ENCODE assay signal across 9 cellular contexts in the genomic region with DNA sequence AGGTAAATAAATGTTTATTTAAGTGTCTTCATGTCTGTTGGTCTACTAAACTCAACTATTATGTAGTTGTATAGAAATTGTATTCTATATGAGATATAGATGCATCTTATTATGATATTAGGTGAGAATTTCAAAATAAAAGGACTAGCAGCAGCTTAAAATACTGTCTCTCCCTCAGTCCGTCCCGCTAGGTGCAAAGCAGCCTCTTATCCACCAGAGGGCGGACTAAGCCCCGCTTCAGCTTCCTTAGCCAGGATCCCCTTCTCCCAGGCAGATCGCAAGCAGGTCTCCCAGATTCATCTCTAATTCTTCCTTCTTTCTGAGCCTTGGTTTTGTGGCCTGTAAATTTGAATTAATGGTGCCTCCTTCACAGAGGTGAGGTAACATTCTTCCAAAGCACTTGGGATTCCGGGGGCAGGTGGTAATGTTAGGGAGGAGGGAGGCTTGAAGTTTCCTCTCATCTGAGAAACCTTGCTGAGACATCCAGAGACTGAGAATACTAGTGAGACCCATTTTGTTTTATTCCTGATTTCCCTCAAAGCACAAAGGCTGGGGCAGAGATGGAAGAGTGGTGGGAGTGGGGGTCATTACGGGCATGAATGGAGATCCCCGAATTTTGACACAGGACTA. TPM values are rescaled to one million over a fixed set of nuclear protein-coding genes. Genes with fewer than 3 reads are reported as not detected.
DNase-seq lines count a peak whose midpoint lies in the region; TF ChIP-seq lines count a peak whose summit lies in the region.
"Had no signal": no experiment of that assay in that cellular context is flagged by ENCODE, and none has a peak within 500 bp of the region (broad histone marks: within the 10 kb centered on the region; RNA-seq: fewer than 3 reads in every experiment).

No MANE protein-coding gene starts in this region.

- H3K4me2 ChIP-seq in MM.1S (ENCODE audit: low read depth, low read length) (no peak overlapping the region), smooth muscle cell (no peak overlapping the region)
- H3K4me2 ChIP-seq: BLaER1 had no signal

- H3K9me2 ChIP-seq in MM.1S (replicated peaks; ENCODE audit: insufficient read depth, low read length) = no peaks in the 10 kb centered on the region

- TF ChIP-seq CTCF in MM.1S (IDR thresholded peaks at IDR 0.05; ENCODE audit: low read length) (peak; percentile 96), smooth muscle cell (IDR thresholded peaks at IDR 0.05; ENCODE audit: borderline replicate concordance, insufficient read depth, poor library complexity, severe bottlenecking) (peak; percentile 91)

- H3K4me3 ChIP-seq in H7 (ENCODE audit: insufficient read depth, low read depth, low read length) (no peak overlapping the region), MM.1S (ENCODE audit: low read length) (no peak overlapping the region), smooth muscle cell (no peak overlapping the region)
- H3K4me3 ChIP-seq: BLaER1 had no signal

- no peaks in the 10 kb centered on the region for H3K36me3 ChIP-seq in H7 (replicated peaks; ENCODE audit: control insufficient read depth, insufficient read depth, low read length)
- no peaks in the 10 kb centered on the region for H3K36me3 ChIP-seq in MM.1S (replicated peaks; ENCODE audit: insufficient read depth, low read length)
- H3K36me3 ChIP-seq in smooth muscle cell (ENCODE audit: low read depth) = no peaks in the 10 kb centered on the region
- H3K36me3 ChIP-seq: BLaER1 had no signal

- H3K9me3 ChIP-seq in MM.1S (replicated peaks; ENCODE audit: insufficient read depth, low read length) (no peaks in the 10 kb centered on the region), smooth muscle cell (replicated peaks; ENCODE audit: low read depth) (no peaks in the 10 kb centered on the region)

- H3K79me2 ChIP-seq in MM.1S (ENCODE audit: low read length) (no peaks in the 10 kb centered on the region), smooth muscle cell (ENCODE audit: low read depth) (no peaks in the 10 kb centered on the region)

- no peak overlapping the region for H3K27ac ChIP-seq in MM.1S (ENCODE audit: low read length)
- no peak overlapping the region for H3K27ac ChIP-seq in smooth muscle cell (ENCODE audit: low read depth)
- H3K27ac ChIP-seq: BLaER1 had no signal

- no peaks in the 10 kb centered on the region; the same call in 1 of the 2 replicates for H3K27me3 ChIP-seq in H7 (ENCODE audit: control insufficient read depth, insufficient read depth, low read length)
- no peaks in the 10 kb centered on the region for H3K27me3 ChIP-seq in MM.1S (replicated peaks; ENCODE audit: insufficient read depth, low read length)
- H3K27me3 ChIP-seq in smooth muscle cell (ENCODE audit: low read depth) = peaks cover 25% of the 10 kb centered on the region
- H3K27me3 ChIP-seq: BLaER1 had no signal

- H2AFZ ChIP-seq in MM.1S (ENCODE audit: low read length) = no peak overlapping the region
- H2AFZ ChIP-seq in smooth muscle cell (ENCODE audit: low read depth) = peak overlapping the region; percentile 32

- no peak overlapping the region for H3K9ac ChIP-seq in MM.1S (ENCODE audit: low read length)
- no peak overlapping the region for H3K9ac ChIP-seq in smooth muscle cell (ENCODE audit: low read depth)
- H3K9ac ChIP-seq: BLaER1 had no signal

- WGBS in smooth muscle cell (ENCODE audit: low lambda C conversion rate) = 26% methylated on average over 8 of the region's 8 CpGs

- H4K20me1 ChIP-seq in MM.1S (ENCODE audit: insufficient read depth, low read length) (no peaks in the 10 kb centered on the region), smooth muscle cell (ENCODE audit: low read depth) (no peaks in the 10 kb centered on the region)
- H4K20me1 ChIP-seq: BLaER1 had no signal

- DNase-seq in NCI-H1436 (lab: John Stamatoyannopoulos, UW) = peak; percentile 59
- DNase-seq in NCI-H1436 treated with DMSO at 0.1 percent for 48 hours (lab: John Stamatoyannopoulos, UW) = no peak
- peak; percentile 69 for DNase-seq in H7
- DNase-seq in MM.1S = peak; percentile 62
- peak; percentile 56 for DNase-seq in SW480 (ENCODE audit: low spot score)
- peak; percentile 86 for DNase-seq in astrocyte of the hippocampus (ENCODE audit: low read depth, low spot score)
- DNase-seq in iPS DF 19.7 (ENCODE audit: low read depth, low spot score) = peak; percentile 20
- no peak for DNase-seq in smooth muscle cell (lab: John Stamatoyannopoulos, UW; ENCODE audit: unreplicated experiment)

- no peaks in the 10 kb centered on the region for H3K4me1 ChIP-seq in MM.1S (ENCODE audit: low read length)
- no peaks in the 10 kb centered on the region for H3K4me1 ChIP-seq in smooth muscle cell (ENCODE audit: low read depth)

- no peaks in the 10 kb centered on the region for H3F3A ChIP-seq in MM.1S (ENCODE audit: insufficient read depth, low read length)
- no peaks in the 10 kb centered on the region for H3F3A ChIP-seq in smooth muscle cell (ENCODE audit: low read depth)

RNA-seq across cellular contexts. Expression of a gene that starts 13.5 kb away (rescaled TPM):
- 0.07 TPM in 1 of 2 replicates, not detected in the other for total RNA-seq in H7 (2014; rRNA removed; shearing (Covaris generic))
- total RNA-seq in smooth muscle cell = not detected in 2 replicates
- not detected in 2 replicates for polyA plus RNA-seq in smooth muscle cell

RNA-seq across cellular contexts. Expression of a gene that starts 27.8 kb away (rescaled TPM):
- total RNA-seq in H7 (2014; rRNA removed; shearing (Covaris generic)) = 0.21 and 0.41 TPM in 2 replicates
- not detected in 2 replicates for total RNA-seq in smooth muscle cell
- 0.97 TPM in 1 of 2 replicates, not detected in the other for polyA plus RNA-seq in smooth muscle cell

Comparison
In these comparisons a context has a peak if more than half of its experiments do, and no peak if none do; other contexts are left out.
1. DNase-seq: peak in NCI-H1436 (single experiment), H7 (single experiment), MM.1S (single experiment), SW480 (single experiment), astrocyte of the hippocampus (single experiment) and iPS DF 19.7 (single experiment); none in NCI-H1436 treated with DMSO at 0.1 percent for 48 hours (single experiment) and smooth muscle cell (single experiment).